Comparison of ENCODE assay signal across 11 cellular contexts in the genomic region with DNA sequence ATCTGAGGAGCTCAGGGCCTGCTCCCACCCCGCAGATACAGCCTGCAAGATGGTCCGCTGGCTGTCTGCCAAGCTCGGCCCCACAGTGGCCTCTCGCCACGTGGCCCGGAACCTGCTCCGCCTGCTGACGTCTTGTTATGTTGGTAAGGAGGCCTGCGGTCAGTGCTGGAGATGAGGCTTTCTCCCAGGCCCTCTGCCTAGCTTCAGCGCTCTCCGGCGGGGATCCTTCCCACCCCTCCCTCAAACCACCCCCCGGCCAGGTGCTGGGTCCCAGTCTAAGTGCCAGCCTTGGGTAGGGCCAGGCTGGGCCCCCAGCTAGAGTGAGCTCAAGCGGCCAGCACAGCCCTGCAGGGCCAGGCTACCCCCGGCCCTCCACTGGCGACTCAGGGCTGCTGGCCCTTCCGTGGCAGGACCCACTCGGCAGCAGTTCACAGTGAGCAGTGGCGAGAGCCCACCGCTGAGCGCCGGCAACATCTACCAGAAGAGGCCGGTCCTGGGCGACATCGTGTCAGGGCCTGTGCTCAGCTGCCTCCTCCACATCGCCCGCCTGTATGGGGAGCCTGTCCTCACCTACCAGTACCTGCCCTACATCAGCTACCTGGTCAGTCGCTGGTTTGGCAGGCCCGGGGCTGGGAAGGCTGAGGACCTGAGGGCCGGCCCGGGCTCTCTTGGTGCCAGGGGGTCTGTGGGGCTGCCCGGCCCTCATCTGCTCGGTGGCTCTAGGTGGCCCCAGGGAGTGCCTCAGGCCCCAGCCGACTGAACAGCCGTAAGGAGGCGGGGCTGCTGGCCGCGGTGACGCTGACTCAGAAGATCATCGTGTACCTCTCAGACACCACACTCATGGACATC. TPM values are rescaled to one million over a fixed set of nuclear protein-coding genes. Genes with fewer than 3 reads are reported as not detected.
DNase-seq lines count a peak whose midpoint lies in the region; ATAC-seq and TF ChIP-seq lines count a peak whose summit lies in the region.
"Had no signal": no experiment of that assay in that cellular context is flagged by ENCODE, and none has a peak within 500 bp of the region (broad histone marks: within the 10 kb centered on the region; RNA-seq: fewer than 3 reads in every experiment).

No MANE protein-coding gene starts in this region.

- no peak for DNase-seq in natural killer cell treated with Interleukin-12 subunit alpha and Interleukin-12 subunit beta and Interleukin-15 and Interleukin-18, amount 100 ng/mL, for 72 hours (ENCODE audit: low spot score)
- no peak for DNase-seq in natural killer cell
- DNase-seq in erythroblast (lab: John Stamatoyannopoulos, UW): peak; percentile 99 to 100
- peak in 1 of 2 donors; percentile 97 for DNase-seq in vagina (ENCODE audit: extremely low spot score in 2 of 2)
- DNase-seq in GM19238 (ENCODE audit: insufficient read length, low spot score): no peak
- no peak for DNase-seq in superior temporal gyrus (ENCODE audit: extremely low spot score)
- DNase-seq in NOMO-1 (lab: John Stamatoyannopoulos, UW; ENCODE audit: unreplicated experiment in 2 of 2): no peak
- DNase-seq: AML-193, T-cell had no signal

- peak; percentile 24 to 37 for ATAC-seq in natural killer cell treated with Interleukin-12 subunit alpha and Interleukin-12 subunit beta and Interleukin-15 and Interleukin-18, amount 100 ng/mL, for 72 hours
- ATAC-seq in natural killer cell: no peak
- ATAC-seq: T-cell had no signal

- no peaks in the 10 kb centered on the region for H3K36me3 Mint-ChIP-seq in natural killer cell treated with Interleukin-12 subunit alpha and Interleukin-12 subunit beta and Interleukin-15 and Interleukin-18, amount 100 ng/mL, for 72 hours
- H3K36me3 Mint-ChIP-seq in natural killer cell: no peaks in the 10 kb centered on the region

- intact Hi-C loops in natural killer cell (cut with micrococcal nuclease): no loop called here
- intact Hi-C loops in vagina (cut with DNase I): no loop called here

- H3K27ac Mint-ChIP-seq in natural killer cell treated with Interleukin-12 subunit alpha and Interleukin-12 subunit beta and Interleukin-15 and Interleukin-18, amount 100 ng/mL, for 72 hours: no peak overlapping the region
- no peak overlapping the region for H3K27ac Mint-ChIP-seq in natural killer cell
- H3K27ac Mint-ChIP-seq: T-cell had no signal

- H3K4me3 Mint-ChIP-seq in natural killer cell treated with Interleukin-12 subunit alpha and Interleukin-12 subunit beta and Interleukin-15 and Interleukin-18, amount 100 ng/mL, for 72 hours: no peak overlapping the region
- no peak overlapping the region for H3K4me3 Mint-ChIP-seq in natural killer cell
- H3K4me3 Mint-ChIP-seq: T-cell had no signal

- H3K36me3 ChIP-seq in muscle layer of colon (ENCODE audit: insufficient read depth, low read length): peaks cover 38% of the 10 kb centered on the region
- H3K36me3 ChIP-seq in vagina: peaks cover 0 to 42% of the 10 kb centered on the region in 2 donors

- TF ChIP-seq CTCF in natural killer cell (IDR thresholded peaks at IDR 0.05) (no peak), vagina (IDR thresholded peaks at IDR 0.05) (no peak)

- no peaks in the 10 kb centered on the region for H3K27me3 Mint-ChIP-seq in natural killer cell treated with Interleukin-12 subunit alpha and Interleukin-12 subunit beta and Interleukin-15 and Interleukin-18, amount 100 ng/mL, for 72 hours
- H3K27me3 Mint-ChIP-seq in natural killer cell (ENCODE audit: low read depth in 2 of 2): no peaks in the 10 kb centered on the region
- H3K27me3 Mint-ChIP-seq: T-cell had no signal

- peak overlapping the region in 1 of 2 donors; percentile 20 for H3K4me3 ChIP-seq in muscle layer of colon (ENCODE audit: low read depth in 1 of 2, low read length in 2 of 2)
- H3K4me3 ChIP-seq in vagina: peak overlapping the region; percentile 32

- H3K27me3 ChIP-seq in muscle layer of colon (ENCODE audit: control insufficient read depth in 1 of 2, insufficient read depth in 2 of 2, low read length in 2 of 2) (no peaks in the 10 kb centered on the region), vagina (no peaks in the 10 kb centered on the region)

- peaks cover 16 to 21% of the 10 kb centered on the region in 2 donors for H3K4me1 Mint-ChIP-seq in natural killer cell treated with Interleukin-12 subunit alpha and Interleukin-12 subunit beta and Interleukin-15 and Interleukin-18, amount 100 ng/mL, for 72 hours (ENCODE audit: low read depth in 2 of 2)
- H3K4me1 Mint-ChIP-seq in natural killer cell: peaks cover 11 to 27% of the 10 kb centered on the region in 2 donors

- no peaks in the 10 kb centered on the region for H3K9me3 ChIP-seq in muscle layer of colon (ENCODE audit: low read length)
- H3K9me3 ChIP-seq in vagina: no peaks in the 10 kb centered on the region

- peak overlapping the region; percentile 61 for H3K9ac ChIP-seq in muscle layer of colon (ENCODE audit: low read length)

- H3K4me1 ChIP-seq in muscle layer of colon (ENCODE audit: insufficient read depth, low read length) (peaks cover 15% of the 10 kb centered on the region), vagina (peaks cover 61% of the 10 kb centered on the region)

- H3K27ac ChIP-seq in muscle layer of colon (ENCODE audit: low read depth, low read length): peak overlapping the region; percentile 79
- peak overlapping the region; percentile 98 for H3K27ac ChIP-seq in vagina

- no peaks in the 10 kb centered on the region for H3K9me3 Mint-ChIP-seq in natural killer cell treated with Interleukin-12 subunit alpha and Interleukin-12 subunit beta and Interleukin-15 and Interleukin-18, amount 100 ng/mL, for 72 hours
- no peaks in the 10 kb centered on the region for H3K9me3 Mint-ChIP-seq in natural killer cell
- H3K9me3 Mint-ChIP-seq: T-cell had no signal

- TF ChIP-seq POLR2A in erythroblast (IDR thresholded peaks at IDR 0.05; ENCODE audit: low read length): peak; percentile 54
- peak in 1 of 2 donors; percentile 44 for TF ChIP-seq POLR2A in vagina (IDR thresholded peaks at IDR 0.05)

RNA-seq across cellular contexts. Expression of a gene that starts 6.1 kb away (rescaled TPM):
- 10 to 100 TPM; 17.9 to 30.9 TPM for total RNA-seq in natural killer cell treated with Interleukin-12 subunit alpha and Interleukin-12 subunit beta and Interleukin-15 and Interleukin-18, amount 100 ng/mL, for 72 hours
- total RNA-seq in natural killer cell (10 to 100 TPM; 40.8 to 54.2 (median 46.2) TPM), vagina (57.2 TPM)

RNA-seq across cellular contexts. Expression of a gene that starts 12.1 kb away (rescaled TPM):
- total RNA-seq in natural killer cell treated with Interleukin-12 subunit alpha and Interleukin-12 subunit beta and Interleukin-15 and Interleukin-18, amount 100 ng/mL, for 72 hours: under 1 TPM in 1 of 2 donors, not detected in 1; 0.24 TPM
- total RNA-seq in natural killer cell (under 1 TPM; 0.47 to 0.84 (median 0.48) TPM), vagina (23.8 TPM)
- total RNA-seq: temporal lobe had no signal

RNA-seq across cellular contexts. Expression of a gene that starts 20.4 kb away (rescaled TPM):
- total RNA-seq in natural killer cell treated with Interleukin-12 subunit alpha and Interleukin-12 subunit beta and Interleukin-15 and Interleukin-18, amount 100 ng/mL, for 72 hours: under 1 TPM; 0.17 to 0.78 TPM
- under 1 TPM; 0.18 to 0.28 (median 0.28) TPM for total RNA-seq in natural killer cell
- 10.8 TPM for total RNA-seq in vagina

RNA-seq across cellular contexts. Expression of a gene that starts 31.3 kb away (rescaled TPM):
- not detected for total RNA-seq in natural killer cell treated with Interleukin-12 subunit alpha and Interleukin-12 subunit beta and Interleukin-15 and Interleukin-18, amount 100 ng/mL, for 72 hours
- total RNA-seq in natural killer cell (1 to 10 TPM in 2 of 3 donors, not detected in 1; 1.0 to 2.1 TPM), vagina (1,040 TPM)

RNA-seq across cellular contexts. Expression of a gene that starts 45.9 kb away (rescaled TPM):
- 100 to 1,000 TPM; 348 to 422 TPM for total RNA-seq in natural killer cell treated with Interleukin-12 subunit alpha and Interleukin-12 subunit beta and Interleukin-15 and Interleukin-18, amount 100 ng/mL, for 72 hours
- 100 to 1,000 TPM; 475 to 508 (median 480) TPM for total RNA-seq in natural killer cell
- 247 TPM for total RNA-seq in vagina

Comparison
In these comparisons a context has a peak if more than half of its experiments do, and no peak if none do; other contexts are left out.
1. ATAC-seq: peak in natural killer cell treated with Interleukin-12 subunit alpha and Interleukin-12 subunit beta and Interleukin-15 and Interleukin-18, amount 100 ng/mL, for 72 hours (2 of 2); none in natural killer cell (0 of 3).
2. DNase-seq: peak in erythroblast (2 of 2); none in natural killer cell treated with Interleukin-12 subunit alpha and Interleukin-12 subunit beta and Interleukin-15 and Interleukin-18, amount 100 ng/mL, for 72 hours (single experiment), natural killer cell (single experiment), GM19238 (single experiment), superior temporal gyrus (single experiment) and NOMO-1 (0 of 2).
3. RNA of a gene that starts 12.1 kb away (total RNA-seq): 23.8 TPM in vagina (single experiment); 0.47 to 0.84 TPM in natural killer cell and 0.24 TPM in natural killer cell treated with Interleukin-12 subunit alpha and Interleukin-12 subunit beta and Interleukin-15 and Interleukin-18, amount 100 ng/mL, for 72 hours; every median in the first group is over 10 times any median in the second.